ENCODE assay signal across 12 cellular contexts in the genomic region with DNA sequence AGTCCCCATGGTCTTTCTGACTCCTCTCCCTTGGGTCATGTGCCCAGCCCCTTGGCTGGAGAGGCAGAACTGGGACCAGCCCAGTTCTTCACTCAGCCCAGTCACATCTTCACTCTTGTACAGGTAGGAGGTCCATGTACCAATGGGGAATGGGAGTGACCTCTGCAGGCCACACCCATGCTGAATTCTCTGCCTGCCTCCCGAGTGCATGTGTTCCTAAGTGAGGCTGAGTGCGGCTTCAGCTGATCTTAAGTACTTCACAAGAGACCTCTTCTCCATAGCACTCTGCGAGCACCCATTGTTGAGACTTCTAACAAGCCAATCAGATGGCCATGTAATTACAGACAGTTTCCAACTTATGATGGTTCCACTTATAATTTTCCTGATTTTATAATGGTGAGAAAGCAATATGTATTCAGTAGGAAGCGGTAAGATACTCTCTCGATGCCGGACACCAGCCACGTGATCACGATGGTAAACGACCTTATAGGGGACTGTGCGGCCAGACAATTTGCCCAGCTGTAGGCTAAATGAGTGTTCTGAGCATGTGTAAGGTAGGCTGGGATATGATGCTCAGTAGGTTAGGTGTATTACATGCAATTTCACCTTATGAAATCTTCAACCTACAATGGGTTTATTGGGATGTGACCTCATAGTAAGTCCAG.
DNase-seq lines count a peak whose midpoint lies in the region; ATAC-seq and TF ChIP-seq lines count a peak whose summit lies in the region.
"Had no signal": no experiment of that assay in that cellular context is flagged by ENCODE, and none has a peak within 500 bp of the region (broad histone marks: within the 10 kb centered on the region; RNA-seq: fewer than 3 reads in every experiment).

No MANE protein-coding gene starts in this region.

- peak overlapping the region; percentile 98 for H3K27ac Mint-ChIP-seq in activated CD8-positive, alpha-beta T cell treated with anti-CD3 and anti-CD28 coated beads for 36 hours
- H3K27ac Mint-ChIP-seq in naive thymus-derived CD8-positive, alpha-beta T cell: peak overlapping the region; percentile 93 to 100 (median 100)
- H3K27ac Mint-ChIP-seq: brain, WTC11 had no signal

- no peaks in the 10 kb centered on the region for H3K36me3 Mint-ChIP-seq in activated CD8-positive, alpha-beta T cell treated with anti-CD3 and anti-CD28 coated beads for 36 hours (ENCODE audit: low read depth)
- no peaks in the 10 kb centered on the region for H3K36me3 Mint-ChIP-seq in naive thymus-derived CD8-positive, alpha-beta T cell
- H3K36me3 Mint-ChIP-seq: brain, WTC11 had no signal

- no peak for ATAC-seq in activated CD8-positive, alpha-beta T cell treated with anti-CD3 and anti-CD28 coated beads for 36 hours
- ATAC-seq in naive thymus-derived CD8-positive, alpha-beta T cell: no peak
- no peak for ATAC-seq in GM18907 (IDR thresholded peaks at IDR 0.05; ENCODE audit: unreplicated experiment)
- ATAC-seq: PC-3 had no signal

- no peaks in the 10 kb centered on the region for H3K9me3 Mint-ChIP-seq in activated CD8-positive, alpha-beta T cell treated with anti-CD3 and anti-CD28 coated beads for 36 hours
- no peaks in the 10 kb centered on the region for H3K9me3 Mint-ChIP-seq in naive thymus-derived CD8-positive, alpha-beta T cell
- H3K9me3 Mint-ChIP-seq: brain, WTC11 had no signal

- POLR2A ChIA-PET in activated CD8-positive, alpha-beta T cell treated with anti-CD3 and anti-CD28 coated beads for 36 hours (lab: Charles Lee): interaction anchor here (1.3 to 9.0 kb wide), 7 partner anchors 10 to 93 kb away, joined by 3 to 186 read pairs (median 35); no protein-coding TSS in a partner anchor
- POLR2A ChIA-PET in naive thymus-derived CD8-positive, alpha-beta T cell (lab: Charles Lee): interaction anchor here (0.9 to 11.2 kb wide), 14 partner anchors 27 to 172 kb away, joined by 3 to 181 read pairs (median 32); a partner anchor contains a TSS

- H3K4me3 Mint-ChIP-seq in activated CD8-positive, alpha-beta T cell treated with anti-CD3 and anti-CD28 coated beads for 36 hours: peak overlapping the region; percentile 9
- H3K4me3 Mint-ChIP-seq in naive thymus-derived CD8-positive, alpha-beta T cell: peak overlapping the region in 9 of 10 donors; percentile 6 to 63 (median 31)
- H3K4me3 Mint-ChIP-seq: brain, WTC11 had no signal

- DNase-seq in NCI-H1417 (lab: John Stamatoyannopoulos, UW) (peak in 2 of 3 experiments; percentile 34 to 83), NCI-H1417 treated with DMSO at 0.1 percent for 48 hours (lab: John Stamatoyannopoulos, UW) (no peak), GM10266 (ENCODE audit: extremely low spot score) (no peak), RKO (ENCODE audit: low spot score) (no peak), NCI-H1105 (lab: John Stamatoyannopoulos, UW) (no peak)
- no peak for DNase-seq in activated CD8-positive, alpha-beta T cell treated with anti-CD3 and anti-CD28 coated beads for 36 hours
- DNase-seq in naive thymus-derived CD8-positive, alpha-beta T cell: no peak
- DNase-seq: NCI-H446 treated with DMSO at 0.1 percent for 48 hours had no signal

- CTCF ChIA-PET in activated CD8-positive, alpha-beta T cell treated with anti-CD3 and anti-CD28 coated beads for 36 hours (lab: Charles Lee): interaction anchor here (0.6 to 14.7 kb wide), 16 partner anchors 11 to 238 kb away, joined by 3 to 265 read pairs (median 6); no protein-coding TSS in a partner anchor

- peak; percentile 4 for TF ChIP-seq CTCF in GM10266 (IDR thresholded peaks at IDR 0.05; ENCODE audit: control insufficient read depth, insufficient read depth, low read depth, missing control alignments)
- no peak for TF ChIP-seq CTCF in activated CD8-positive, alpha-beta T cell treated with anti-CD3 and anti-CD28 coated beads for 36 hours (IDR thresholded peaks at IDR 0.05)

- H3K4me1 Mint-ChIP-seq in activated CD8-positive, alpha-beta T cell treated with anti-CD3 and anti-CD28 coated beads for 36 hours (ENCODE audit: low read depth): peaks cover 83% of the 10 kb centered on the region
- H3K4me1 Mint-ChIP-seq in naive thymus-derived CD8-positive, alpha-beta T cell: peaks cover 48 to 90% (median 80%) of the 10 kb centered on the region in 4 donors

- H3K27me3 Mint-ChIP-seq in activated CD8-positive, alpha-beta T cell treated with anti-CD3 and anti-CD28 coated beads for 36 hours: no peaks in the 10 kb centered on the region
- no peaks in the 10 kb centered on the region for H3K27me3 Mint-ChIP-seq in naive thymus-derived CD8-positive, alpha-beta T cell

- intact Hi-C loops in activated CD8-positive, alpha-beta T cell treated with anti-CD3 and anti-CD28 coated beads for 36 hours (cut with micrococcal nuclease): loop anchor here (2.0 to 10.0 kb wide), 3 partner anchors 48 to 234 kb away; no protein-coding TSS in a partner anchor

Comparison
In these comparisons a context has a peak if more than half of its experiments do, and no peak if none do; other contexts are left out.
1. DNase-seq: peak in NCI-H1417 (2 of 3); none in NCI-H1417 treated with DMSO at 0.1 percent for 48 hours (single experiment), GM10266 (single experiment), activated CD8-positive, alpha-beta T cell treated with anti-CD3 and anti-CD28 coated beads for 36 hours (single experiment), naive thymus-derived CD8-positive, alpha-beta T cell (0 of 10), RKO (single experiment) and NCI-H1105 (single experiment).